ENCODE assay signal across 14 cellular contexts in genomic region chr13:35471466-35472307, GRCh38. TPM values are rescaled to one million over a fixed set of nuclear protein-coding genes. Genes with fewer than 3 reads are reported as not detected.
DNase-seq lines count a peak whose midpoint lies in the region; ATAC-seq, FAIRE-seq and TF ChIP-seq lines count a peak whose summit lies in the region.
"Had no signal": no experiment of that assay in that cellular context is flagged by ENCODE, and none has a peak within 500 bp of the region (broad histone marks: within the 10 kb centered on the region; RNA-seq: fewer than 3 reads in every experiment).

No MANE protein-coding gene starts in this region.

- H3K36me3 Mint-ChIP-seq in endodermal cell (ENCODE audit: low read depth) (no peaks in the 10 kb centered on the region), nephron (ENCODE audit: low read depth) (peaks cover 6% of the 10 kb centered on the region)

- ATAC-seq in HepG2, result no peak
- ATAC-seq in upper lobe of right lung, result no peak
- no peak for ATAC-seq in HG02678 (IDR thresholded peaks at IDR 0.05; ENCODE audit: unreplicated experiment)

- H2AFZ ChIP-seq in HepG2 (ENCODE audit: low read length), result no peak overlapping the region

- FAIRE-seq in HepG2 (lab: Jason Lieb, UNC), result no peak
- FAIRE-seq: GM18507 had no signal

- H3K27me3 ChIP-seq in liver (ENCODE audit: control insufficient read depth in 4 of 4, insufficient read depth in 4 of 4, low read length in 3 of 4) (peaks cover 3 to 22% (median 8%) of the 10 kb centered on the region in 4 donors), HepG2 (ENCODE audit: control insufficient read depth in 1 of 2, insufficient read depth in 2 of 2, low read length in 2 of 2) (no peaks in the 10 kb centered on the region; a peak in 1 of 5 replicates), endodermal cell (ENCODE audit: control insufficient read depth, insufficient read depth, low read length, poor library complexity, severe bottlenecking) (peaks cover 80% of the 10 kb centered on the region), vagina (no peaks in the 10 kb centered on the region), upper lobe of right lung (peaks cover 83% of the 10 kb centered on the region)

- H3K4me3 ChIP-seq in liver (ENCODE audit: low read depth in 1 of 3, low read length in 3 of 3) (peak overlapping the region in 2 of 3 donors; percentile 11 to 31), HepG2 (replicated peaks in 1 of 3; ENCODE audit: insufficient read depth in 1 of 3, low read depth in 2 of 3, low read length in 3 of 3) (no peak overlapping the region), endodermal cell (ENCODE audit: low read length) (peak overlapping the region; percentile 83), vagina (peak overlapping the region; percentile 33 to 44), upper lobe of right lung (no peak overlapping the region)

- TF ChIP-seq CTCF in liver (IDR thresholded peaks at IDR 0.05; ENCODE audit: low read depth, low read length, missing input control), result no peak
- no peak for TF ChIP-seq CTCF in HepG2 (CRISPR knock-in tag; IDR thresholded peaks at IDR 0.05)
- TF ChIP-seq CTCF in endodermal cell (conservative IDR thresholded peaks at IDR 0.05), result no peak
- TF ChIP-seq CTCF in nephron (IDR thresholded peaks at IDR 0.05; ENCODE audit: unreplicated experiment in 3 of 3), result no peak
- TF ChIP-seq CTCF in vagina (IDR thresholded peaks at IDR 0.05), result no peak
- no peak for TF ChIP-seq CTCF in upper lobe of right lung (IDR thresholded peaks at IDR 0.05)

- H3K9me3 ChIP-seq in liver (ENCODE audit: control insufficient read depth in 4 of 4, low read length in 3 of 4) (peaks cover 0 to 3% (median under 1%) of the 10 kb centered on the region in 4 donors), HepG2 (ENCODE audit: low read length) (no peaks in the 10 kb centered on the region), endodermal cell (ENCODE audit: control insufficient read depth, low read length) (no peaks in the 10 kb centered on the region), vagina (no peaks in the 10 kb centered on the region), upper lobe of right lung (no peaks in the 10 kb centered on the region)

- in situ Hi-C loops in HepG2 (cut with HindIII; ENCODE audit: extremely low pct_ligation_motif_present, low pct_unique_long_range_greater_than_20kb), result no loop called here

- H3K27me3 Mint-ChIP-seq in endodermal cell (ENCODE audit: insufficient read depth) (peaks cover 86% of the 10 kb centered on the region), nephron (ENCODE audit: low read depth) (peaks cover 93% of the 10 kb centered on the region)

- DNase-seq in HepG2 (ENCODE audit: low spot score) (no peak), endodermal cell (peak; percentile 60), vagina (ENCODE audit: extremely low spot score in 2 of 2) (no peak), upper lobe of right lung (no peak), NK-92 (lab: John Stamatoyannopoulos, UW; ENCODE audit: unreplicated experiment) (no peak)
- DNase-seq: NCI-H187 treated with DMSO at 0.1 percent for 48 hours; occipital lobe; SHP77 treated with DMSO at 0.1 percent for 48 hours; stimulated activated CD8-positive, alpha-beta memory T cell treated with anti-CD3 and anti-CD28 coated beads, Interleukin-4, amount 100 ng/mL, for 48 hours had no signal

- no peaks in the 10 kb centered on the region for H3K79me2 ChIP-seq in HepG2 (ENCODE audit: insufficient read depth, low read length)

- no peak overlapping the region for H3K4me2 ChIP-seq in HepG2 (ENCODE audit: low read depth, low read length)

- WGBS in liver, result 32% methylated on average over 38 of the region's 38 CpGs
- WGBS in HepG2 (ENCODE audit: low lambda C conversion rate), result 81% methylated on average over 38 of the region's 38 CpGs
- 7% methylated on average over 14 to 37 of the region's 38 CpGs for WGBS in endodermal cell (ENCODE audit: insufficient coverage in 1 of 2, insufficient read length in 1 of 2), 2 experiments

- POLR2A ChIA-PET in HepG2 (lab: Yijun Ruan, JAX), result no interaction called here

- CTCF ChIA-PET in HepG2 (lab: Yijun Ruan, JAX; ENCODE audit: low intra/inter-chr PET ratio, low total read pairs), result no interaction called here

- intact Hi-C loops in HepG2 (cut with micrococcal nuclease; ENCODE audit: unreplicated experiment) (no loop called here), vagina (cut with DNase I) (no loop called here), upper lobe of right lung (cut with DNase I) (no loop called here)

- H3K9ac ChIP-seq in liver (ENCODE audit: low read depth in 1 of 2, low read length in 2 of 2) (no peak overlapping the region), HepG2 (ENCODE audit: insufficient read depth, low read depth, low read length) (no peak overlapping the region), endodermal cell (ENCODE audit: extremely low read depth, low read length, poor library complexity, severe bottlenecking) (no peak overlapping the region)

- H3K4me1 ChIP-seq in liver (ENCODE audit: control insufficient read depth in 4 of 4, insufficient read depth in 4 of 4, low read length in 3 of 4), result peaks cover 7 to 18% (median 17%) of the 10 kb centered on the region in 4 donors
- H3K4me1 ChIP-seq in HepG2 (ENCODE audit: insufficient read depth, low read length), result no peaks in the 10 kb centered on the region
- H3K4me1 ChIP-seq in endodermal cell (ENCODE audit: control insufficient read depth, insufficient read depth, low read length), result peaks cover 6% of the 10 kb centered on the region
- H3K4me1 ChIP-seq in vagina, result no peaks in the 10 kb centered on the region
- H3K4me1 ChIP-seq in upper lobe of right lung, result peaks cover 5% of the 10 kb centered on the region

- H3K9me3 Mint-ChIP-seq in endodermal cell (no peaks in the 10 kb centered on the region), nephron (no peaks in the 10 kb centered on the region)

- no peak for TF ChIP-seq POLR2A in HepG2 (IDR thresholded peaks at IDR 0.05; ENCODE audit: insufficient read depth in 1 of 2, low read depth in 2 of 2, low read length in 2 of 2)
- no peak for TF ChIP-seq POLR2A in vagina (IDR thresholded peaks at IDR 0.05)

- no TSS peak for BruUV-seq in HepG2 (replicated peaks; lab: Mats Ljungman, UMichigan)

- peak overlapping the region; percentile 66 for H3K4me3 Mint-ChIP-seq in endodermal cell
- peak overlapping the region; percentile 75 to 80 (median 79) for H3K4me3 Mint-ChIP-seq in nephron

- TF ChIP-seq EP300 in HepG2 (IDR thresholded peaks at IDR 0.05; ENCODE audit: low read depth in 2 of 2, low read length in 2 of 2) (no peak), HepG2 (CRISPR knock-in tag; IDR thresholded peaks at IDR 0.05; ENCODE audit: borderline replicate concordance) (no peak)

- H3K36me3 ChIP-seq in liver (ENCODE audit: control insufficient read depth in 4 of 4, insufficient read depth in 3 of 4, low read depth in 1 of 4, low read length in 3 of 4), result no peaks in the 10 kb centered on the region
- H3K36me3 ChIP-seq in HepG2 (replicated peaks in 1 of 2; ENCODE audit: control insufficient read depth in 1 of 2, insufficient read depth in 2 of 2, low read length in 2 of 2), result no peaks in the 10 kb centered on the region
- H3K36me3 ChIP-seq in endodermal cell (ENCODE audit: control insufficient read depth, insufficient read depth, low read length), result no peaks in the 10 kb centered on the region
- no peaks in the 10 kb centered on the region for H3K36me3 ChIP-seq in vagina
- H3K36me3 ChIP-seq in upper lobe of right lung, result no peaks in the 10 kb centered on the region

- H3K27ac Mint-ChIP-seq in endodermal cell, result no peak overlapping the region
- H3K27ac Mint-ChIP-seq in nephron, result peak overlapping the region in 2 of 3 experiments; percentile 69 to 83
- H3K27ac Mint-ChIP-seq: CD14-positive monocyte had no signal

- H4K20me1 ChIP-seq in HepG2 (ENCODE audit: insufficient read depth, low read length), result no peaks in the 10 kb centered on the region

- H3K4me1 Mint-ChIP-seq in endodermal cell (peaks cover 42% of the 10 kb centered on the region), nephron (peaks cover 38% of the 10 kb centered on the region)

- no peak for TF ChIP-seq RAD21 in liver (IDR thresholded peaks at IDR 0.05)
- TF ChIP-seq RAD21 in HepG2 (CRISPR knock-in tag; IDR thresholded peaks at IDR 0.05), result no peak

- H3K27ac ChIP-seq in liver (ENCODE audit: low read depth in 1 of 2, low read length in 2 of 2) (no peak overlapping the region), HepG2 (ENCODE audit: extremely low read length, insufficient read depth, low read length) (no peak overlapping the region), endodermal cell (ENCODE audit: low read depth, low read length) (no peak overlapping the region), vagina (peak overlapping the region; percentile 74), upper lobe of right lung (no peak overlapping the region)

TF ChIP-seq in HepG2, 621 proteins besides CTCF, POLR2A, EP300 and RAD21:
- no peak for TF ChIP-seq ZNF788 (CRISPR knock-in tag; IDR thresholded peaks at IDR 0.05; ENCODE audit: borderline replicate concordance)

RNA-seq across cellular contexts. Expression of gene MAB21L1, which starts 4.8 kb away (rescaled TPM):
- under 1 TPM in 1 of 2 donors, not detected in 1; under 0.01 TPM for total RNA-seq in liver
- under 1 TPM; 0.03 to 0.07 TPM for polyA plus RNA-seq in liver
- total RNA-seq in HepG2 (2016; rRNA removed; fragmentation: Illumina TruSeq; extraction: Trizol), result not detected in 2 replicates
- not detected in 2 replicates for total RNA-seq in HepG2 (2016; cell fraction: cytosol; rRNA removed; fragmentation: Illumina TruSeq; extraction: Trizol; ENCODE audit: low read depth)
- total RNA-seq in HepG2 (2016; cell fraction: insoluble cytoplasmic fraction; rRNA removed; fragmentation: Illumina TruSeq; extraction: Trizol), result not detected in 2 replicates
- not detected in 2 replicates for total RNA-seq in HepG2 (2016; cell fraction: membrane; rRNA removed; fragmentation: Illumina TruSeq; extraction: Trizol)
- total RNA-seq in HepG2 (2016; cell fraction: nucleus; rRNA removed; fragmentation: Illumina TruSeq; extraction: Trizol), result not detected in 2 replicates
- not detected in 2 replicates for polyA plus RNA-seq in HepG2 (2011; rRNA removed)
- not detected in 2 replicates for polyA plus RNA-seq in HepG2 (2011; cell fraction: cytosol; rRNA removed)
- polyA plus RNA-seq in HepG2 (2011; cell fraction: nucleus; rRNA removed), result not detected in 2 replicates
- 0.04 TPM in 1 of 2 replicates, not detected in the other for polyA plus RNA-seq in HepG2 (2012)
- polyA plus RNA-seq in HepG2 (2016; cell fraction: cytosol; fragmentation: Illumina TruSeq; extraction: Trizol; ENCODE audit: low read depth), result not detected in 2 replicates
- not detected in 2 replicates for polyA plus RNA-seq in HepG2 (2016; cell fraction: insoluble cytoplasmic fraction; fragmentation: Illumina TruSeq; extraction: Trizol; ENCODE audit: low read depth)
- not detected in 2 replicates for polyA plus RNA-seq in HepG2 (2016; cell fraction: membrane; fragmentation: Illumina TruSeq; extraction: Trizol; ENCODE audit: low read depth)
- not detected in 2 replicates for polyA plus RNA-seq in HepG2 (2016; cell fraction: nucleus; fragmentation: Illumina TruSeq; extraction: Trizol; ENCODE audit: insufficient read depth, low read depth)
- polyA minus RNA-seq in HepG2 (2011; rRNA and poly(A)+ RNA removed; ENCODE audit: low replicate concordance), result not detected in 2 replicates
- not detected in 2 replicates for polyA minus RNA-seq in HepG2 (2011; cell fraction: cytosol; rRNA and poly(A)+ RNA removed)
- not detected in 2 replicates for polyA minus RNA-seq in HepG2 (2011; cell fraction: nucleus; rRNA and poly(A)+ RNA removed)
- under 1 TPM in 1 of 2 donors, not detected in 1; 0.09 TPM for total RNA-seq in endodermal cell
- 7.8 TPM for polyA plus RNA-seq in endodermal cell (2013, experiment 1 of 2)
- polyA plus RNA-seq in endodermal cell (2013, experiment 2 of 2), result 7.0 TPM
- total RNA-seq in vagina, result 0.74 TPM
- total RNA-seq in upper lobe of right lung, result 0.17 TPM
- polyA plus RNA-seq: CD14-positive monocyte had no signal

Comparison
In these comparisons a context has a peak if more than half of its experiments do, and no peak if none do; other contexts are left out.
1. H3K4me3 ChIP-seq: peak in liver (2 of 3), endodermal cell (single experiment) and vagina (2 of 2); none in HepG2 (0 of 3) and upper lobe of right lung (single experiment).